Comparison of ENCODE assay signal across 8 cellular contexts in the genomic region with DNA sequence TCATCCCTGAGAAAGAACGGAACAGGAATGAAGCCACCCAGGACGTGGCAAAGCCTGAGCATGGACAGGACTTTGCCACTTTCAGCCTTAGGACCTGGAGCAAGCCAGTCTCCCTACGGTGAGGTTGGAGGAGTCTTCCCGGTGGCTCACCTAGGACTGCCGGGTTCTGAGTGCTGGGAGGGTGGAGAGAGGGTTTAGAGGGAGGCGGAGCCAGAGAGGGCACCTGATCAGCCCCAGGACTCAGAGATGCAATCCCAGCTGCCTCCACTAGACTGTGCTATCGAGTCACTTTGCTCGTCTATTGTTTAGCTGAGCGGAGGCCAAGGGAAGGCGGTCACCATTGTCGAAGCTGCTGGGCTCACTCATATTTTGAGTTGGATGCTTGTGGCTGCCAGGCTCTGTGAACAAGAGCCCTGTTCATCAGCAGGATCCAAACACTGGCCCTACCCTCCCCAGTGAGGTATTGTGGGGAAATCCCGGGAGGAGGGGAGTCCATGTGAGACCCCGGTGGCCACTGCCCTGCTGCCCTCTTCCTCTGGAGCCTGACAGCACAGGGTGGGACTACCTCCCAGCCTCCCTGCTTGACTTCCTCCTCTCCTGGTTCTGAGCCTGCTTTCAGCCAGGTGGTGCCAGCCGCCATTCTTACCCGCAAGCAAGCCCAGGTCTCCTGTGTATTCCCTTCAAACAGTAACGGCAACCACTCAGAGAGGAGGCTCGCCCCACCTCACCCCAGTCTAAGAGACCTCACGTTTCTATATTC.
DNase-seq lines count a peak whose midpoint lies in the region; ATAC-seq, FAIRE-seq and TF ChIP-seq lines count a peak whose summit lies in the region.

No MANE protein-coding gene starts in this region.

- CTCF ChIA-PET in GM10248 (lab: Yijun Ruan, JAX) = interaction anchor here (1.0 to 2.6 kb wide), 11 partner anchors 9 to 88 kb away, joined by 3 to 17 read pairs (median 5); no protein-coding TSS in a partner anchor

- peak; percentile 48 for TF ChIP-seq CTCF in GM10248 (IDR thresholded peaks at IDR 0.05; ENCODE audit: control extremely low read depth, extremely low read depth, low read depth, missing control alignments)
- peak; percentile 89 for TF ChIP-seq CTCF in LNCaP clone FGC (IDR thresholded peaks at IDR 0.05; ENCODE audit: control insufficient read depth, extremely low read depth, insufficient read depth)

- FAIRE-seq in urothelium cell line (lab: Jason Lieb, UNC) = no peak

- DNase-seq in GM10248 (ENCODE audit: extremely low spot score) (peak; percentile 87), LNCaP clone FGC (ENCODE audit: low read depth) (peak; percentile 73), SHP77 treated with DMSO at 0.1 percent for 48 hours (lab: John Stamatoyannopoulos, UW) (peak; percentile 3), globus pallidus (ENCODE audit: low spot score) (peak; percentile 49), pons (ENCODE audit: low spot score) (peak; percentile 67), urothelium cell line (ENCODE audit: low spot score) (peak; percentile 87)
- peak; percentile 69 for DNase-seq in activated naive CD4-positive, alpha-beta T cell treated with Interleukin-2 at 50 U/mL for 16 hours

- ATAC-seq in GM21367 (IDR thresholded peaks at IDR 0.05; ENCODE audit: unreplicated experiment) = no peak

- no peak overlapping the region for H3K4me3 ChIP-seq in LNCaP clone FGC (ENCODE audit: low read depth, low read length)

- POLR2A ChIA-PET in GM10248 (lab: Yijun Ruan, JAX) = interaction anchor here (0.6 kb wide), 1 partner anchor 761 kb away, joined by 3 read pairs; no protein-coding TSS in a partner anchor

Comparison
In these comparisons a context has a peak if more than half of its experiments do, and no peak if none do; other contexts are left out.
1. DNase-seq: peak in every context shown above with its lines; median percentile 87 in GM10248; 87 in urothelium cell line; 73 in LNCaP clone FGC; 69 in activated naive CD4-positive, alpha-beta T cell treated with Interleukin-2 at 50 U/mL for 16 hours; 67 in pons; 49 in globus pallidus; 3 in SHP77 treated with DMSO at 0.1 percent for 48 hours.